Comparison of ENCODE assay signal across 7 cellular contexts in genomic region chr9:106860731-106861584, GRCh38. TPM values are rescaled to one million over a fixed set of nuclear protein-coding genes. Genes with fewer than 3 reads are reported as not detected.
DNase-seq lines count a peak whose midpoint lies in the region; ATAC-seq, FAIRE-seq and TF ChIP-seq lines count a peak whose summit lies in the region.

No MANE protein-coding gene starts in this region.

- ATAC-seq in gastroesophageal sphincter (peak; percentile 31), GM19328 (IDR thresholded peaks at IDR 0.05; ENCODE audit: unreplicated experiment) (no peak)

- 1 to 2% methylated on average over 39 to 47 of the region's 50 CpGs for WGBS in gastroesophageal sphincter (ENCODE audit: low coverage in 1 of 2), 2 donors
- 0 to 1% (median 0%) methylated on average over 50 of the region's 50 CpGs for WGBS in ovary, 3 donors

- H3K4me3 ChIP-seq in H7 (ENCODE audit: insufficient read depth, low read depth, low read length) (peak overlapping the region; percentile 87), SJSA1 (peak overlapping the region; percentile 60), gastroesophageal sphincter (peak overlapping the region; percentile 84 to 92), ovary (peak overlapping the region; percentile 58)

- no peaks in the 10 kb centered on the region for H3K36me3 ChIP-seq in H7 (replicated peaks; ENCODE audit: control insufficient read depth, insufficient read depth, low read length)
- peaks cover 11% of the 10 kb centered on the region; the same call in 1 of the 2 replicates for H3K36me3 ChIP-seq in SJSA1
- no peaks in the 10 kb centered on the region for H3K36me3 ChIP-seq in gastroesophageal sphincter
- H3K36me3 ChIP-seq in ovary: no peaks in the 10 kb centered on the region

- DNase-seq in H7 (peak; percentile 59), SJSA1 (ENCODE audit: low read depth in 1 of 2, low spot score in 2 of 2) (peak; percentile 53 to 73), ovary (peak; percentile 44 to 66 (median 53)), NCI-H2196 treated with DMSO at 0.1 percent for 48 hours (lab: John Stamatoyannopoulos, UW; ENCODE audit: unreplicated experiment) (no peak), GM19239 (ENCODE audit: insufficient read length, low spot score) (no peak)

- H3K27me3 ChIP-seq in H7 (ENCODE audit: control insufficient read depth, insufficient read depth, low read length) (no peaks in the 10 kb centered on the region), SJSA1 (replicated peaks) (no peaks in the 10 kb centered on the region), gastroesophageal sphincter (no peaks in the 10 kb centered on the region), ovary (no peaks in the 10 kb centered on the region)

- intact Hi-C loops in ovary (cut with DNase I): loop anchor here in 3 of 4 donors (5.0 to 10.0 kb wide), 4 partner anchors 61 to 776 kb away; no protein-coding TSS in a partner anchor

- TF ChIP-seq CTCF in gastroesophageal sphincter (IDR thresholded peaks at IDR 0.05) (peak in 1 of 4 experiments; percentile 15), ovary (IDR thresholded peaks at IDR 0.05) (no peak)

- TF ChIP-seq POLR2A in gastroesophageal sphincter (IDR thresholded peaks at IDR 0.05) (no peak), ovary (IDR thresholded peaks at IDR 0.05) (no peak)

- TF ChIP-seq EP300 in gastroesophageal sphincter (IDR thresholded peaks at IDR 0.05) (no peak), ovary (IDR thresholded peaks at IDR 0.05) (no peak)

- H3K27ac ChIP-seq in SJSA1 (peak overlapping the region; percentile 69), gastroesophageal sphincter (peak overlapping the region; percentile 82 to 92 (median 87)), ovary (peak overlapping the region; percentile 7 to 93)

- FAIRE-seq in GM19239 (lab: Jason Lieb, UNC): no peak

- H3K9me3 ChIP-seq in SJSA1 (replicated peaks): no peaks in the 10 kb centered on the region
- H3K9me3 ChIP-seq in gastroesophageal sphincter: no peaks in the 10 kb centered on the region
- H3K9me3 ChIP-seq in ovary: no peaks in the 10 kb centered on the region

- H3K4me1 ChIP-seq in SJSA1 (replicated peaks) (peaks cover 13% of the 10 kb centered on the region), gastroesophageal sphincter (peaks cover 0 to 23% (median 0%) of the 10 kb centered on the region in 3 donors), ovary (ENCODE audit: insufficient read depth) (peaks cover 3% of the 10 kb centered on the region)

RNA-seq across cellular contexts. Expression of gene ZNF462, which starts 2.0 kb away (rescaled TPM):
- 34.7 and 36.4 TPM in 2 replicates for total RNA-seq in H7 (2014; rRNA removed; shearing (Covaris generic))
- total RNA-seq in SJSA1 (2014; rRNA removed; shearing (Covaris generic)): 6.5 and 11.9 TPM in 2 replicates
- total RNA-seq in gastroesophageal sphincter (10 to 100 TPM; 19.1 to 57.9 (median 35.6) TPM), ovary (10 to 100 TPM; 22.1 to 87.6 (median 54.4) TPM)
- 1 to 10 TPM; 5.8 to 7.4 TPM for polyA plus RNA-seq in ovary

Comparison
In these comparisons a context has a peak if more than half of its experiments do, and no peak if none do; other contexts are left out.
1. DNase-seq: peak in H7 (single experiment), SJSA1 (2 of 2) and ovary (5 of 5); none in NCI-H2196 treated with DMSO at 0.1 percent for 48 hours (single experiment) and GM19239 (single experiment).
2. Peak in every context shown above with its lines, with median percentiles within 50 percentile points of each other: H3K4me3 ChIP-seq and H3K27ac ChIP-seq.